ENCODE assay signal across 1 cellular context in genomic region chr1:32178380-32179192, GRCh38.
TF ChIP-seq lines count a peak whose summit lies in the region.

No MANE protein-coding gene starts in this region.

TF ChIP-seq in HepG2, 621 proteins besides CTCF, POLR2A, EP300 and RAD21 (continued from another document and continues in another):
- TF ChIP-seq SMAD3 (CRISPR knock-in tag; IDR thresholded peaks at IDR 0.05) (peak; percentile 48; the same call in 1 of the 2 replicates), DPF2 (CRISPR knock-in tag; IDR thresholded peaks at IDR 0.05; ENCODE audit: borderline replicate concordance, low read depth) (0 out of 2 replicates have a peak, but pooled peaks have one; percentile 65), ATF1 (CRISPR knock-in tag; IDR thresholded peaks at IDR 0.05) (0 out of 2 replicates have a peak, but pooled peaks have one; percentile 25), HOXA3 (CRISPR knock-in tag; IDR thresholded peaks at IDR 0.05) (peak; percentile 24; the same call in 1 of the 2 replicates), KAT8 (CRISPR knock-in tag; IDR thresholded peaks at IDR 0.05) (peak; percentile 41; the same call in 1 of the 2 replicates), NFYC (CRISPR knock-in tag; IDR thresholded peaks at IDR 0.05) (no peak), KDM4B (CRISPR knock-in tag; IDR thresholded peaks at IDR 0.05) (no peak), ZNF780A (CRISPR knock-in tag; IDR thresholded peaks at IDR 0.05) (no peak), NCOR1 (IDR thresholded peaks at IDR 0.05; ENCODE audit: borderline replicate concordance, low read length) (peak; percentile 65; the same call in 1 of the 2 replicates), FOXO1 (CRISPR knock-in tag; IDR thresholded peaks at IDR 0.05) (peak; percentile 44; the same call in 1 of the 2 replicates), ZNF331 (CRISPR knock-in tag; IDR thresholded peaks at IDR 0.05) (peak; percentile 66; the same call in 1 of the 2 replicates), HNF4G (IDR thresholded peaks at IDR 0.05; ENCODE audit: borderline replicate concordance, low read depth, low read length) (peak; percentile 94), HNF4G (CRISPR knock-in tag; IDR thresholded peaks at IDR 0.05; ENCODE audit: borderline replicate concordance, low read depth) (no peak), FOSL2 (CRISPR knock-in tag; IDR thresholded peaks at IDR 0.05) (peak; percentile 46; the same call in 1 of the 2 replicates), ZNF207 (IDR thresholded peaks at IDR 0.05; ENCODE audit: borderline replicate concordance) (no peak), ZNF703 (CRISPR knock-in tag; IDR thresholded peaks at IDR 0.05; ENCODE audit: borderline replicate concordance) (0 out of 2 replicates have a peak, but pooled peaks have one; percentile 23), NR2C2 (CRISPR knock-in tag; IDR thresholded peaks at IDR 0.05; ENCODE audit: borderline replicate concordance) (peak; percentile 75), FOXK1 (CRISPR knock-in tag; IDR thresholded peaks at IDR 0.05; ENCODE audit: borderline replicate concordance, low read depth) (peak; percentile 50; the same call in 1 of the 2 replicates), ZNF12 (CRISPR knock-in tag; IDR thresholded peaks at IDR 0.05) (peak; percentile 37; the same call in 1 of the 2 replicates), ZNF530 (CRISPR knock-in tag; IDR thresholded peaks at IDR 0.05; ENCODE audit: low read depth) (no peak), RBM22 (optimal IDR thresholded peaks at IDR 0.05; ENCODE audit: low read length) (peak; percentile 53), KLF9 (CRISPR knock-in tag; IDR thresholded peaks at IDR 0.05; ENCODE audit: low read depth) (no peak), CEBPB (IDR thresholded peaks at IDR 0.05; ENCODE audit: borderline replicate concordance, low read depth, low read length) (peak; percentile 96), HDAC2 (CRISPR knock-in tag; IDR thresholded peaks at IDR 0.05) (peak; percentile 47; the same call in 1 of the 2 replicates), ZNF264 (CRISPR knock-in tag; IDR thresholded peaks at IDR 0.05) (0 out of 2 replicates have a peak, but pooled peaks have one; percentile 2), ETV5 (CRISPR knock-in tag; IDR thresholded peaks at IDR 0.05; ENCODE audit: borderline replicate concordance) (peak; percentile 20; the same call in 1 of the 2 replicates), ZNF281 (CRISPR knock-in tag; IDR thresholded peaks at IDR 0.05; ENCODE audit: borderline replicate concordance) (0 out of 2 replicates have a peak, but pooled peaks have one; percentile 20), RXRB (CRISPR knock-in tag; IDR thresholded peaks at IDR 0.05; ENCODE audit: borderline replicate concordance) (peak; percentile 49; the same call in 1 of the 2 replicates), ZNF878 (CRISPR knock-in tag; IDR thresholded peaks at IDR 0.05) (no peak), NFIC (IDR thresholded peaks at IDR 0.05; ENCODE audit: low read length) (no peak), SMC3 (IDR thresholded peaks at IDR 0.05; ENCODE audit: low read length) (peak; percentile 30; the same call in 1 of the 2 replicates), IKZF1 (IDR thresholded peaks at IDR 0.05) (no peak), ZNF629 (CRISPR knock-in tag; conservative IDR thresholded peaks at IDR 0.05) (peak; percentile 86), SOX13 (IDR thresholded peaks at IDR 0.05) (no peak), SOX13 (CRISPR knock-in tag; conservative IDR thresholded peaks at IDR 0.05 in 1 of 2, IDR thresholded peaks at IDR 0.05 in 1 of 2) (peak in 1 of 2 experiments; percentile 27; a peak in 1 of 4 replicates), FOXA3 (CRISPR knock-in tag; IDR thresholded peaks at IDR 0.05) (peak; percentile 91)
- TF ChIP-seq, protein P1, sequence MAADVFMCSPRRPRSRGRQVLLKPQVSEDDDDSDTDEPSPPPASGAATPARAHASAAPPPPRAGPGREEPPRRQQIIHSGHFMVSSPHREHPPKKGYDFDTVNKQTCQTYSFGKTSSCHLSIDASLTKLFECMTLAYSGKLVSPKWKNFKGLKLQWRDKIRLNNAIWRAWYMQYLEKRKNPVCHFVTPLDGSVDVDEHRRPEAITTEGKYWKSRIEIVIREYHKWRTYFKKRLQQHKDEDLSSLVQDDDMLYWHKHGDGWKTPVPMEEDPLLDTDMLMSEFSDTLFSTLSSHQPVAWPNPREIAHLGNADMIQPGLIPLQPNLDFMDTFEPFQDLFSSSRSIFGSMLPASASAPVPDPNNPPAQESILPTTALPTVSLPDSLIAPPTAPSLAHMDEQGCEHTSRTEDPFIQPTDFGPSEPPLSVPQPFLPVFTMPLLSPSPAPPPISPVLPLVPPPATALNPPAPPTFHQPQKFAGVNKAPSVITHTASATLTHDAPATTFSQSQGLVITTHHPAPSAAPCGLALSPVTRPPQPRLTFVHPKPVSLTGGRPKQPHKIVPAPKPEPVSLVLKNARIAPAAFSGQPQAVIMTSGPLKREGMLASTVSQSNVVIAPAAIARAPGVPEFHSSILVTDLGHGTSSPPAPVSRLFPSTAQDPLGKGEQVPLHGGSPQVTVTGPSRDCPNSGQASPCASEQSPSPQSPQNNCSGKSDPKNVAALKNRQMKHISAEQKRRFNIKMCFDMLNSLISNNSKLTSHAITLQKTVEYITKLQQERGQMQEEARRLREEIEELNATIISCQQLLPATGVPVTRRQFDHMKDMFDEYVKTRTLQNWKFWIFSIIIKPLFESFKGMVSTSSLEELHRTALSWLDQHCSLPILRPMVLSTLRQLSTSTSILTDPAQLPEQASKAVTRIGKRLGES (CRISPR knock-in tag; IDR thresholded peaks at IDR 0.05; ENCODE audit: borderline replicate concordance), result no peak
- TF ChIP-seq, protein P2, sequence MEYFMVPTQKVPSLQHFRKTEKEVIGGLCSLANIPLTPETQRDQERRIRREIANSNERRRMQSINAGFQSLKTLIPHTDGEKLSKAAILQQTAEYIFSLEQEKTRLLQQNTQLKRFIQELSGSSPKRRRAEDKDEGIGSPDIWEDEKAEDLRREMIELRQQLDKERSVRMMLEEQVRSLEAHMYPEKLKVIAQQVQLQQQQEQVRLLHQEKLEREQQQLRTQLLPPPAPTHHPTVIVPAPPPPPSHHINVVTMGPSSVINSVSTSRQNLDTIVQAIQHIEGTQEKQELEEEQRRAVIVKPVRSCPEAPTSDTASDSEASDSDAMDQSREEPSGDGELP (IDR thresholded peaks at IDR 0.05; ENCODE audit: borderline replicate concordance, low read depth), result no peak
- TF ChIP-seq, protein P3, sequence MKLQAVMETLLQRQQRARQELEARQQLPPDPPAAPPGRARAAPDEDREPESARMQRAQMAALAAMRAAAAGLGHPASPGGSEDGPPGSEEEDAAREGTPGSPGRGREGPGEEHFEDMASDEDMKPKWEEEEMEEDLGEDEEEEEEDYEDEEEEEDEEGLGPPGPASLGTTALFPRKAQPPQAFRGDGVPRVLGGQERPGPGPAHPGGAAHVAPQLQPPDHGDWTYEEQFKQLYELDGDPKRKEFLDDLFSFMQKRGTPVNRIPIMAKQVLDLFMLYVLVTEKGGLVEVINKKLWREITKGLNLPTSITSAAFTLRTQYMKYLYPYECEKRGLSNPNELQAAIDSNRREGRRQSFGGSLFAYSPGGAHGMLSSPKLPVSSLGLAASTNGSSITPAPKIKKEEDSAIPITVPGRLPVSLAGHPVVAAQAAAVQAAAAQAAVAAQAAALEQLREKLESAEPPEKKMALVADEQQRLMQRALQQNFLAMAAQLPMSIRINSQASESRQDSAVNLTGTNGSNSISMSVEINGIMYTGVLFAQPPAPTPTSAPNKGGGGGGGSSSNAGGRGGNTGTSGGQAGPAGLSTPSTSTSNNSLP (IDR thresholded peaks at IDR 0.05; ENCODE audit: low read depth, low read length), result peak; percentile 59
- TF ChIP-seq, protein P4, sequence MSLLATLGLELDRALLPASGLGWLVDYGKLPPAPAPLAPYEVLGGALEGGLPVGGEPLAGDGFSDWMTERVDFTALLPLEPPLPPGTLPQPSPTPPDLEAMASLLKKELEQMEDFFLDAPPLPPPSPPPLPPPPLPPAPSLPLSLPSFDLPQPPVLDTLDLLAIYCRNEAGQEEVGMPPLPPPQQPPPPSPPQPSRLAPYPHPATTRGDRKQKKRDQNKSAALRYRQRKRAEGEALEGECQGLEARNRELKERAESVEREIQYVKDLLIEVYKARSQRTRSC (CRISPR knock-in tag; IDR thresholded peaks at IDR 0.05; ENCODE audit: low read depth), result 0 out of 2 replicates have a peak, but pooled peaks have one; percentile 9
- TF ChIP-seq, protein P5, sequence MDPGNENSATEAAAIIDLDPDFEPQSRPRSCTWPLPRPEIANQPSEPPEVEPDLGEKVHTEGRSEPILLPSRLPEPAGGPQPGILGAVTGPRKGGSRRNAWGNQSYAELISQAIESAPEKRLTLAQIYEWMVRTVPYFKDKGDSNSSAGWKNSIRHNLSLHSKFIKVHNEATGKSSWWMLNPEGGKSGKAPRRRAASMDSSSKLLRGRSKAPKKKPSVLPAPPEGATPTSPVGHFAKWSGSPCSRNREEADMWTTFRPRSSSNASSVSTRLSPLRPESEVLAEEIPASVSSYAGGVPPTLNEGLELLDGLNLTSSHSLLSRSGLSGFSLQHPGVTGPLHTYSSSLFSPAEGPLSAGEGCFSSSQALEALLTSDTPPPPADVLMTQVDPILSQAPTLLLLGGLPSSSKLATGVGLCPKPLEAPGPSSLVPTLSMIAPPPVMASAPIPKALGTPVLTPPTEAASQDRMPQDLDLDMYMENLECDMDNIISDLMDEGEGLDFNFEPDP (CRISPR knock-in tag; conservative IDR thresholded peaks at IDR 0.05), result 0 out of 2 replicates have a peak, but pooled peaks have one; percentile 11
- TF ChIP-seq, protein P6, sequence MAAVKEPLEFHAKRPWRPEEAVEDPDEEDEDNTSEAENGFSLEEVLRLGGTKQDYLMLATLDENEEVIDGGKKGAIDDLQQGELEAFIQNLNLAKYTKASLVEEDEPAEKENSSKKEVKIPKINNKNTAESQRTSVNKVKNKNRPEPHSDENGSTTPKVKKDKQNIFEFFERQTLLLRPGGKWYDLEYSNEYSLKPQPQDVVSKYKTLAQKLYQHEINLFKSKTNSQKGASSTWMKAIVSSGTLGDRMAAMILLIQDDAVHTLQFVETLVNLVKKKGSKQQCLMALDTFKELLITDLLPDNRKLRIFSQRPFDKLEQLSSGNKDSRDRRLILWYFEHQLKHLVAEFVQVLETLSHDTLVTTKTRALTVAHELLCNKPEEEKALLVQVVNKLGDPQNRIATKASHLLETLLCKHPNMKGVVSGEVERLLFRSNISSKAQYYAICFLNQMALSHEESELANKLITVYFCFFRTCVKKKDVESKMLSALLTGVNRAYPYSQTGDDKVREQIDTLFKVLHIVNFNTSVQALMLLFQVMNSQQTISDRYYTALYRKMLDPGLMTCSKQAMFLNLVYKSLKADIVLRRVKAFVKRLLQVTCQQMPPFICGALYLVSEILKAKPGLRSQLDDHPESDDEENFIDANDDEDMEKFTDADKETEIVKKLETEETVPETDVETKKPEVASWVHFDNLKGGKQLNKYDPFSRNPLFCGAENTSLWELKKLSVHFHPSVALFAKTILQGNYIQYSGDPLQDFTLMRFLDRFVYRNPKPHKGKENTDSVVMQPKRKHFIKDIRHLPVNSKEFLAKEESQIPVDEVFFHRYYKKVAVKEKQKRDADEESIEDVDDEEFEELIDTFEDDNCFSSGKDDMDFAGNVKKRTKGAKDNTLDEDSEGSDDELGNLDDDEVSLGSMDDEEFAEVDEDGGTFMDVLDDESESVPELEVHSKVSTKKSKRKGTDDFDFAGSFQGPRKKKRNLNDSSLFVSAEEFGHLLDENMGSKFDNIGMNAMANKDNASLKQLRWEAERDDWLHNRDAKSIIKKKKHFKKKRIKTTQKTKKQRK (IDR thresholded peaks at IDR 0.05; ENCODE audit: low read length), result no peak
- TF ChIP-seq, protein P7, sequence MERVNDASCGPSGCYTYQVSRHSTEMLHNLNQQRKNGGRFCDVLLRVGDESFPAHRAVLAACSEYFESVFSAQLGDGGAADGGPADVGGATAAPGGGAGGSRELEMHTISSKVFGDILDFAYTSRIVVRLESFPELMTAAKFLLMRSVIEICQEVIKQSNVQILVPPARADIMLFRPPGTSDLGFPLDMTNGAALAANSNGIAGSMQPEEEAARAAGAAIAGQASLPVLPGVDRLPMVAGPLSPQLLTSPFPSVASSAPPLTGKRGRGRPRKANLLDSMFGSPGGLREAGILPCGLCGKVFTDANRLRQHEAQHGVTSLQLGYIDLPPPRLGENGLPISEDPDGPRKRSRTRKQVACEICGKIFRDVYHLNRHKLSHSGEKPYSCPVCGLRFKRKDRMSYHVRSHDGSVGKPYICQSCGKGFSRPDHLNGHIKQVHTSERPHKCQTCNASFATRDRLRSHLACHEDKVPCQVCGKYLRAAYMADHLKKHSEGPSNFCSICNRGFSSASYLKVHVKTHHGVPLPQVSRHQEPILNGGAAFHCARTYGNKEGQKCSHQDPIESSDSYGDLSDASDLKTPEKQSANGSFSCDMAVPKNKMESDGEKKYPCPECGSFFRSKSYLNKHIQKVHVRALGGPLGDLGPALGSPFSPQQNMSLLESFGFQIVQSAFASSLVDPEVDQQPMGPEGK (CRISPR knock-in tag; IDR thresholded peaks at IDR 0.05), result peak; percentile 12; the same call in 1 of the 2 replicates
- TF ChIP-seq, protein P8, sequence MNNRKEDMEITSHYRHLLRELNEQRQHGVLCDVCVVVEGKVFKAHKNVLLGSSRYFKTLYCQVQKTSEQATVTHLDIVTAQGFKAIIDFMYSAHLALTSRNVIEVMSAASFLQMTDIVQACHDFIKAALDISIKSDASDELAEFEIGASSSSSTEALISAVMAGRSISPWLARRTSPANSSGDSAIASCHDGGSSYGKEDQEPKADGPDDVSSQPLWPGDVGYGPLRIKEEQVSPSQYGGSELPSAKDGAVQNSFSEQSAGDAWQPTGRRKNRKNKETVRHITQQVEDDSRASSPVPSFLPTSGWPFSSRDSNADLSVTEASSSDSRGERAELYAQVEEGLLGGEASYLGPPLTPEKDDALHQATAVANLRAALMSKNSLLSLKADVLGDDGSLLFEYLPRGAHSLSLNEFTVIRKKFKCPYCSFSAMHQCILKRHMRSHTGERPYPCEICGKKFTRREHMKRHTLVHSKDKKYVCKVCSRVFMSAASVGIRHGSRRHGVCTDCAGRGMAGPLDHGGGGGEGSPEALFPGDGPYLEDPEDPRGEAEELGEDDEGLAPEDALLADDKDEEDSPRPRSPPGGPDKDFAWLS (CRISPR knock-in tag; IDR thresholded peaks at IDR 0.05; ENCODE audit: borderline replicate concordance), result no peak
